In the genomic region with DNA sequence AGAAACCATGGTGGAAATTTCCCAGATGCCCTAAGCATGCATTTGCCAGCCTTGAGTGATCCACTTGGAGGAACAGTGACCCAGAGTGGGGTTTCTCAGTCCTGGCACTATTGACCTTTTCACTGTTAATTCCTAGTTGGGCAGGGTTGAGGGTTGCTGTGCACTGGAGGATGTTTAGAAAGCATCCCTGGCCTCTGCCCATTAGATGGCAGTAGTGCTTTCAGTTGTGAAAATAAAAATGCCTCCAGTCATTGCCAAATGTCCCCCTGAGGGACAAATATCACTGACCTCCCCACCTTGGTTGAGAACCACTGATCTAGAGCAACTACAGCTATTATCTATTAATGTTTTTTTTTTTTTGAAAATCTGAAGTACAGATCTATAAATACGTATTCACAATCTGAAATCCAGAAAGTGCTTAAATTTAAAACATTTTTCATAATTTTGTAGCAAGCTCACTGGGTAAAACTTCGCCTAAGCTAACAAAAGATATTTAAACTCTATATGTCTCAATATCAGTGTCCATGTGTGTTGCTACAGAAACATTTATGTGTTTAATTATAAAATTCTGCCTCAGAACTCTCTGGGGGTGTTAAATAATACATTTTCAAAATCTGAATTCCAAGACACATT, we compare ENCODE assay signal across 9 cellular contexts. TPM values are rescaled to one million over a fixed set of nuclear protein-coding genes. Genes with fewer than 3 reads are reported as not detected.
DNase-seq lines count a peak whose midpoint lies in the region; ATAC-seq, FAIRE-seq and TF ChIP-seq lines count a peak whose summit lies in the region.
"Had no signal": no experiment of that assay in that cellular context is flagged by ENCODE, and none has a peak within 500 bp of the region (broad histone marks: within the 10 kb centered on the region; RNA-seq: fewer than 3 reads in every experiment).

No MANE protein-coding gene starts in this region.

- no peak for FAIRE-seq in urothelium cell line (lab: Jason Lieb, UNC)

- CTCF ChIA-PET in WTC11 (lab: Charles Lee) = interaction anchor here (0.6 to 1.5 kb wide), 7 partner anchors 33 to 320 kb away, joined by 3 to 7 read pairs (median 3); no protein-coding TSS in a partner anchor

- peak; percentile 26; the same call in 1 of the 2 replicates for TF ChIP-seq CTCF in WTC11 (IDR thresholded peaks at IDR 0.05)

- H3K27ac Mint-ChIP-seq in WTC11 = no peak overlapping the region
- H3K27ac Mint-ChIP-seq: CD4-positive, CD25-positive, alpha-beta regulatory T cell had no signal

- no peak overlapping the region for H3K4me3 Mint-ChIP-seq in WTC11
- H3K4me3 Mint-ChIP-seq: CD4-positive, CD25-positive, alpha-beta regulatory T cell had no signal

- POLR2A ChIA-PET in WTC11 (lab: Charles Lee) = no interaction called here

- H3K27me3 Mint-ChIP-seq in WTC11 (ENCODE audit: low read depth) = no peaks in the 10 kb centered on the region
- H3K27me3 Mint-ChIP-seq: CD4-positive, CD25-positive, alpha-beta regulatory T cell had no signal

- peak; percentile 7 for DNase-seq in NCI-H1436 (lab: John Stamatoyannopoulos, UW)
- DNase-seq in NCI-H1436 treated with DMSO at 0.1 percent for 48 hours (lab: John Stamatoyannopoulos, UW) = no peak
- DNase-seq in LHCN-M2 (ENCODE audit: low read depth) = peak; percentile 40
- DNase-seq in WTC11 (ENCODE audit: low spot score) = peak; percentile 42
- DNase-seq in iPS-NIHi7 (ENCODE audit: extremely low spot score) = peak; percentile 47
- peak; percentile 35 for DNase-seq in urothelium cell line (ENCODE audit: low spot score)
- DNase-seq in NCI-H774 (lab: John Stamatoyannopoulos, UW) = no peak
- no peak for DNase-seq in AG08396 (ENCODE audit: low spot score)

- H3K4me1 Mint-ChIP-seq in WTC11 = peaks cover under 1% of the 10 kb centered on the region

- peak; percentile 88 for ATAC-seq in WTC11

- no peaks in the 10 kb centered on the region for H3K9me3 Mint-ChIP-seq in WTC11
- H3K9me3 Mint-ChIP-seq: CD4-positive, CD25-positive, alpha-beta regulatory T cell had no signal

- peaks cover 9% of the 10 kb centered on the region for H3K36me3 Mint-ChIP-seq in WTC11

TF ChIP-seq in WTC11, 78 proteins besides CTCF, POLR2A, EP300 and RAD21:
- TF ChIP-seq SP1 (CRISPR knock-in tag; conservative IDR thresholded peaks at IDR 0.05) (no peak), IRF2 (CRISPR knock-in tag; IDR thresholded peaks at IDR 0.05; ENCODE audit: borderline replicate concordance, low read depth) (no peak), JAZF1 (CRISPR knock-in tag; IDR thresholded peaks at IDR 0.05) (no peak), ZNF219 (CRISPR knock-in tag; IDR thresholded peaks at IDR 0.05; ENCODE audit: borderline replicate concordance) (no peak), HMGA2 (CRISPR knock-in tag; IDR thresholded peaks at IDR 0.05) (no peak)
- TF ChIP-seq, protein P1, sequence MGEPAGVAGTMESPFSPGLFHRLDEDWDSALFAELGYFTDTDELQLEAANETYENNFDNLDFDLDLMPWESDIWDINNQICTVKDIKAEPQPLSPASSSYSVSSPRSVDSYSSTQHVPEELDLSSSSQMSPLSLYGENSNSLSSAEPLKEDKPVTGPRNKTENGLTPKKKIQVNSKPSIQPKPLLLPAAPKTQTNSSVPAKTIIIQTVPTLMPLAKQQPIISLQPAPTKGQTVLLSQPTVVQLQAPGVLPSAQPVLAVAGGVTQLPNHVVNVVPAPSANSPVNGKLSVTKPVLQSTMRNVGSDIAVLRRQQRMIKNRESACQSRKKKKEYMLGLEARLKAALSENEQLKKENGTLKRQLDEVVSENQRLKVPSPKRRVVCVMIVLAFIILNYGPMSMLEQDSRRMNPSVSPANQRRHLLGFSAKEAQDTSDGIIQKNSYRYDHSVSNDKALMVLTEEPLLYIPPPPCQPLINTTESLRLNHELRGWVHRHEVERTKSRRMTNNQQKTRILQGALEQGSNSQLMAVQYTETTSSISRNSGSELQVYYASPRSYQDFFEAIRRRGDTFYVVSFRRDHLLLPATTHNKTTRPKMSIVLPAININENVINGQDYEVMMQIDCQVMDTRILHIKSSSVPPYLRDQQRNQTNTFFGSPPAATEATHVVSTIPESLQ (CRISPR knock-in tag; IDR thresholded peaks at IDR 0.05) = no peak
- TF ChIP-seq, protein P2, sequence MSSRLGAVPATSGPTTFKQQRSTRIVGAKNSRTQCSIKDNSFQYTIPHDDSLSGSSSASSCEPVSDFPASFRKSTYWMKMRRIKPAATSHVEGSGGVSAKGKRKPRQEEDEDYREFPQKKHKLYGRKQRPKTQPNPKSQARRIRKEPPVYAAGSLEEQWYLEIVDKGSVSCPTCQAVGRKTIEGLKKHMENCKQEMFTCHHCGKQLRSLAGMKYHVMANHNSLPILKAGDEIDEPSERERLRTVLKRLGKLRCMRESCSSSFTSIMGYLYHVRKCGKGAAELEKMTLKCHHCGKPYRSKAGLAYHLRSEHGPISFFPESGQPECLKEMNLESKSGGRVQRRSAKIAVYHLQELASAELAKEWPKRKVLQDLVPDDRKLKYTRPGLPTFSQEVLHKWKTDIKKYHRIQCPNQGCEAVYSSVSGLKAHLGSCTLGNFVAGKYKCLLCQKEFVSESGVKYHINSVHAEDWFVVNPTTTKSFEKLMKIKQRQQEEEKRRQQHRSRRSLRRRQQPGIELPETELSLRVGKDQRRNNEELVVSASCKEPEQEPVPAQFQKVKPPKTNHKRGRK (CRISPR knock-in tag; IDR thresholded peaks at IDR 0.05; ENCODE audit: borderline replicate concordance) = no peak
- TF ChIP-seq, protein P3, sequence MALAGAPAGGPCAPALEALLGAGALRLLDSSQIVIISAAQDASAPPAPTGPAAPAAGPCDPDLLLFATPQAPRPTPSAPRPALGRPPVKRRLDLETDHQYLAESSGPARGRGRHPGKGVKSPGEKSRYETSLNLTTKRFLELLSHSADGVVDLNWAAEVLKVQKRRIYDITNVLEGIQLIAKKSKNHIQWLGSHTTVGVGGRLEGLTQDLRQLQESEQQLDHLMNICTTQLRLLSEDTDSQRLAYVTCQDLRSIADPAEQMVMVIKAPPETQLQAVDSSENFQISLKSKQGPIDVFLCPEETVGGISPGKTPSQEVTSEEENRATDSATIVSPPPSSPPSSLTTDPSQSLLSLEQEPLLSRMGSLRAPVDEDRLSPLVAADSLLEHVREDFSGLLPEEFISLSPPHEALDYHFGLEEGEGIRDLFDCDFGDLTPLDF (CRISPR knock-in tag; IDR thresholded peaks at IDR 0.05) = no peak
- TF ChIP-seq, protein P4, sequence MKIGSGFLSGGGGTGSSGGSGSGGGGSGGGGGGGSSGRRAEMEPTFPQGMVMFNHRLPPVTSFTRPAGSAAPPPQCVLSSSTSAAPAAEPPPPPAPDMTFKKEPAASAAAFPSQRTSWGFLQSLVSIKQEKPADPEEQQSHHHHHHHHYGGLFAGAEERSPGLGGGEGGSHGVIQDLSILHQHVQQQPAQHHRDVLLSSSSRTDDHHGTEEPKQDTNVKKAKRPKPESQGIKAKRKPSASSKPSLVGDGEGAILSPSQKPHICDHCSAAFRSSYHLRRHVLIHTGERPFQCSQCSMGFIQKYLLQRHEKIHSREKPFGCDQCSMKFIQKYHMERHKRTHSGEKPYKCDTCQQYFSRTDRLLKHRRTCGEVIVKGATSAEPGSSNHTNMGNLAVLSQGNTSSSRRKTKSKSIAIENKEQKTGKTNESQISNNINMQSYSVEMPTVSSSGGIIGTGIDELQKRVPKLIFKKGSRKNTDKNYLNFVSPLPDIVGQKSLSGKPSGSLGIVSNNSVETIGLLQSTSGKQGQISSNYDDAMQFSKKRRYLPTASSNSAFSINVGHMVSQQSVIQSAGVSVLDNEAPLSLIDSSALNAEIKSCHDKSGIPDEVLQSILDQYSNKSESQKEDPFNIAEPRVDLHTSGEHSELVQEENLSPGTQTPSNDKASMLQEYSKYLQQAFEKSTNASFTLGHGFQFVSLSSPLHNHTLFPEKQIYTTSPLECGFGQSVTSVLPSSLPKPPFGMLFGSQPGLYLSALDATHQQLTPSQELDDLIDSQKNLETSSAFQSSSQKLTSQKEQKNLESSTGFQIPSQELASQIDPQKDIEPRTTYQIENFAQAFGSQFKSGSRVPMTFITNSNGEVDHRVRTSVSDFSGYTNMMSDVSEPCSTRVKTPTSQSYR (CRISPR knock-in tag; IDR thresholded peaks at IDR 0.05) = no peak

RNA-seq across cellular contexts. Expression of a gene that starts 27.3 kb away (rescaled TPM):
- total RNA-seq in LHCN-M2 (2014; rRNA removed) (30.2 and 56.4 TPM in 2 replicates), WTC11 (2021) (7.5 to 7.8 TPM (median 7.6 TPM) in 3 replicates)
- polyA plus RNA-seq in LHCN-M2 (2012) = 41.5 TPM
- total RNA-seq: CD4-positive, CD25-positive, alpha-beta regulatory T cell had no signal
- polyA plus RNA-seq: CD4-positive, CD25-positive, alpha-beta regulatory T cell had no signal

Comparison
In these comparisons a context has a peak if more than half of its experiments do, and no peak if none do; other contexts are left out.
1. DNase-seq: peak in NCI-H1436 (single experiment), LHCN-M2 (single experiment), WTC11 (single experiment), iPS-NIHi7 (single experiment) and urothelium cell line (single experiment); none in NCI-H1436 treated with DMSO at 0.1 percent for 48 hours (single experiment), NCI-H774 (single experiment) and AG08396 (single experiment).